In the genomic region with DNA sequence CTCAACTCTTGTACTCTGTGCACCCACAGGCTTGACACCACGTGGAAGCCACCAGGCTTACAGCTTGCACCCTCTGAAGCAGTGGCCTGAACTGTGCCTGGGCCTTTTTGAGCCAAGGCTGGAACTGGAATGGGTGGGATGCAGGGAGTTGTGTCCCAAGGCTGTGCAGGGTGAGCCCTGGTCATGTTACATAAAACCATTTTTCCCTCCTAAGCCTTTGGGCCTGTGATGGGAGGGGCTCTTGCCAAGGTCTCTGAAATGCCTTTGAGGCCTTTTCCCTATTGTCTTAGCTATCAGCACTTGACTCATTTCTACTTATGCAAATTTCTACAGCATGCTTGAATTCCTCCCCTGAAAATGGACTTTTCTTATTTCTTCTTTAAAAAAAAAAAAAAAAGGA, we compare ENCODE assay signal across 12 cellular contexts. TPM values are rescaled to one million over a fixed set of nuclear protein-coding genes. Genes with fewer than 3 reads are reported as not detected.
"Had no signal": no experiment of that assay in that cellular context is flagged by ENCODE, and none has a peak within 500 bp of the region (broad histone marks: within the 10 kb centered on the region; RNA-seq: fewer than 3 reads in every experiment).

No MANE protein-coding gene starts in this region.

- H3K4me2 ChIP-seq: GM23338 had no signal

- FAIRE-seq: H1, H54 had no signal

- H2AFZ ChIP-seq: GM23248, GM23338 had no signal

- ATAC-seq: GM23338, HCT116 had no signal

- DNase-seq: GM23248, GOT3, H7, H9, HCEC 1CT, HFFc6 had no signal

- H3K4me1 ChIP-seq: HAP-1 had no signal

- H3K36me3 ChIP-seq: HAP-1 had no signal

- H3K4me3 ChIP-seq: GM23248, GM23338, HAP-1 had no signal

- H3K27ac ChIP-seq: GM23248 had no signal

- H3K9ac ChIP-seq: GM23248 had no signal

RNA-seq across cellular contexts. Expression of a gene that starts 14.1 kb away (rescaled TPM):
- total RNA-seq: GM23248, GM23338, H1, H4, H7, H9, HFFc6 had no signal
- polyA plus RNA-seq: GM23248, GM23338, H1 had no signal
